Comparison of ENCODE assay signal across 27 cellular contexts in genomic region chr1:2480236-2480985, GRCh38. TPM values are rescaled to one million over a fixed set of nuclear protein-coding genes. Genes with fewer than 3 reads are reported as not detected.
DNase-seq lines count a peak whose midpoint lies in the region; ATAC-seq and TF ChIP-seq lines count a peak whose summit lies in the region.
"Had no signal": no experiment of that assay in that cellular context is flagged by ENCODE, and none has a peak within 500 bp of the region (broad histone marks: within the 10 kb centered on the region; RNA-seq: fewer than 3 reads in every experiment).

No MANE protein-coding gene starts in this region.

- no peaks in the 10 kb centered on the region for H3F3A ChIP-seq in SK-N-SH (replicated peaks; ENCODE audit: insufficient read depth)

- no peak overlapping the region for H3K4me2 ChIP-seq in SK-N-SH
- H3K4me2 ChIP-seq: smooth muscle cell had no signal

- CTCF ChIA-PET in SK-N-SH (lab: Yijun Ruan, JAX), result interaction anchor here (0.7 to 3.4 kb wide), 8 partner anchors 9 to 67 kb away, joined by 3 to 26 read pairs (median 6); no protein-coding TSS in a partner anchor

- H3K27me3 Mint-ChIP-seq in endothelial cell (ENCODE audit: unreplicated experiment), result peaks cover 7% of the 10 kb centered on the region
- H3K27me3 Mint-ChIP-seq: CD4-positive, CD25-positive, alpha-beta regulatory T cell; stimulated activated naive CD8-positive, alpha-beta T cell treated with anti-CD3 and anti-CD28 coated beads, Interleukin-15, amount 100 ng/mL, for 72 hours had no signal

- H2AFZ ChIP-seq in SK-N-SH (ENCODE audit: low read depth), result no peak overlapping the region

- TF ChIP-seq CTCF in SK-N-SH (IDR thresholded peaks at IDR 0.05) (no peak), thyroid gland (IDR thresholded peaks at IDR 0.05) (no peak), endothelial cell (IDR thresholded peaks at IDR 0.05; ENCODE audit: unreplicated experiment) (no peak)

- H3K27ac Mint-ChIP-seq in endothelial cell (ENCODE audit: unreplicated experiment), result no peak overlapping the region
- H3K27ac Mint-ChIP-seq: activated T-cell treated with anti-CD3 and anti-CD28 coated beads, Interleukin-2, amount 50 U/mL, for 72 hours; CD4-positive, CD25-positive, alpha-beta regulatory T cell; T-helper 2 cell treated with Interferon-gamma antibody and Interleukin-4, amounts not matched to agents 5 μg/mL and 100 μg/mL, for 36 hours had no signal

- no peak overlapping the region for H3K9ac ChIP-seq in SK-N-SH

- no peaks in the 10 kb centered on the region for H3K27me3 ChIP-seq in SK-N-SH (ENCODE audit: insufficient read depth)
- H3K27me3 ChIP-seq in thyroid gland, result no peaks in the 10 kb centered on the region
- H3K27me3 ChIP-seq: body of pancreas, pancreas, right atrium auricular region, transverse colon had no signal

- no peaks in the 10 kb centered on the region for H3K9me3 ChIP-seq in SK-N-SH
- H3K9me3 ChIP-seq in thyroid gland, result no peaks in the 10 kb centered on the region
- H3K9me3 ChIP-seq: body of pancreas, lower lobe of right lung, pancreas, right atrium auricular region, transverse colon had no signal

- H3K9me2 ChIP-seq in SK-N-SH, result no peaks in the 10 kb centered on the region

- H3K36me3 ChIP-seq in SK-N-SH (replicated peaks in 1 of 2; ENCODE audit: control insufficient read depth in 1 of 2, insufficient read depth in 2 of 2, low read length in 1 of 2) (no peaks in the 10 kb centered on the region), thyroid gland (no peaks in the 10 kb centered on the region)
- H3K36me3 ChIP-seq: lower lobe of right lung, pancreas, right atrium auricular region, transverse colon had no signal

- H3K4me3 Mint-ChIP-seq in endothelial cell (ENCODE audit: unreplicated experiment), result no peak overlapping the region
- H3K4me3 Mint-ChIP-seq: activated T-cell treated with anti-CD3 and anti-CD28 coated beads, Interleukin-2, amount 50 U/mL, for 72 hours; CD4-positive, CD25-positive, alpha-beta regulatory T cell; stimulated activated naive CD8-positive, alpha-beta T cell treated with anti-CD3 and anti-CD28 coated beads, Interleukin-15, amount 100 ng/mL, for 72 hours; T-helper 2 cell treated with Interferon-gamma antibody and Interleukin-4, amounts not matched to agents 5 μg/mL and 100 μg/mL, for 36 hours had no signal

- no peaks in the 10 kb centered on the region for H4K20me1 ChIP-seq in SK-N-SH (ENCODE audit: insufficient read depth)

- H3K79me2 ChIP-seq in SK-N-SH (ENCODE audit: insufficient read depth), result no peaks in the 10 kb centered on the region

- POLR2A ChIA-PET in SK-N-SH (lab: Yijun Ruan, JAX), result interaction anchor here (0.6 to 2.7 kb wide), 8 partner anchors 9 to 66 kb away, joined by 3 to 24 read pairs (median 4); partner anchors contain the start of gene PANK4

- intact Hi-C loops in thyroid gland (cut with DNase I), result no loop called here

- no peaks in the 10 kb centered on the region for H3K9me3 Mint-ChIP-seq in endothelial cell (ENCODE audit: unreplicated experiment)
- H3K9me3 Mint-ChIP-seq: activated T-cell treated with anti-CD3 and anti-CD28 coated beads, Interleukin-2, amount 50 U/mL, for 72 hours; CD4-positive, CD25-positive, alpha-beta regulatory T cell; stimulated activated naive CD8-positive, alpha-beta T cell treated with anti-CD3 and anti-CD28 coated beads, Interleukin-15, amount 100 ng/mL, for 72 hours; T-helper 2 cell treated with Interferon-gamma antibody and Interleukin-4, amounts not matched to agents 5 μg/mL and 100 μg/mL, for 36 hours had no signal

- H3K27ac ChIP-seq in SK-N-SH (ENCODE audit: low read depth in 2 of 2, low read length in 1 of 2) (peak overlapping the region in 1 of 2 experiments; percentile 96; a peak in 2 of 4 replicates), cingulate gyrus (ENCODE audit: low read depth, low read length) (peak overlapping the region; percentile 39), thyroid gland (peak overlapping the region; percentile 64 to 96 (median 91))
- H3K27ac ChIP-seq: body of pancreas, lower lobe of right lung, pancreas, right atrium auricular region, transverse colon had no signal

- TF ChIP-seq RAD21 in SK-N-SH (IDR thresholded peaks at IDR 0.05; ENCODE audit: low read length), result 0 out of 2 replicates have a peak, but pooled peaks have one; percentile 14

- no peak; a peak in 1 of 4 replicates for TF ChIP-seq EP300 in SK-N-SH (IDR thresholded peaks at IDR 0.05; ENCODE audit: borderline replicate concordance in 1 of 2, low read depth in 1 of 2, low read length in 1 of 2)

- peaks cover 0 to 82% of the 10 kb centered on the region in 2 experiments; a peak in 1 of 4 replicates for H3K4me1 ChIP-seq in SK-N-SH (ENCODE audit: control insufficient read depth in 1 of 2, insufficient read depth in 2 of 2, low read depth in 1 of 2, low read length in 1 of 2)
- peaks cover 45 to 58% of the 10 kb centered on the region in 2 donors for H3K4me1 ChIP-seq in thyroid gland
- H3K4me1 ChIP-seq: body of pancreas, lower lobe of right lung, pancreas, right atrium auricular region had no signal

- no peak for ATAC-seq in SK-N-SH treated with all-trans-retinoic acid at 6 μM for 48 hours
- ATAC-seq: activated T-cell treated with anti-CD3 and anti-CD28 coated beads, Interleukin-2, amount 50 U/mL, for 72 hours; body of pancreas; HCT116; lower lobe of right lung; stimulated activated naive CD8-positive, alpha-beta T cell treated with anti-CD3 and anti-CD28 coated beads, Interleukin-15, amount 100 ng/mL, for 72 hours had no signal

- DNase-seq in SK-N-SH, result peak; percentile 70
- DNase-seq in NCI-H2171 (lab: John Stamatoyannopoulos, UW), result peak; percentile 64
- DNase-seq in thyroid gland, result peak in 1 of 2 donors; percentile 8
- DNase-seq in NCI-H2107 treated with DMSO at 0.1 percent for 48 hours (lab: John Stamatoyannopoulos, UW; ENCODE audit: unreplicated experiment), result no peak
- no peak for DNase-seq in endothelial cell (ENCODE audit: low spot score)
- DNase-seq in NCI-H510A treated with DMSO at 0.1 percent for 48 hours (lab: John Stamatoyannopoulos, UW), result no peak
- DNase-seq: activated CD4-positive, alpha-beta T cell treated with anti-CD3 and anti-CD28 coated beads for 48 hours; activated naive CD4-positive, alpha-beta T cell treated with Interleukin-2 at 50 U/mL for 16 hours; activated T-cell treated with anti-CD3 and anti-CD28 coated beads, Interleukin-2, amount 50 U/mL, for 72 hours; body of pancreas; CD4-positive, CD25-positive, alpha-beta regulatory T cell; cerebellar nuclear complex; lower lobe of right lung; NCI-H748 treated with DMSO at 0.1 percent for 48 hours; pancreas; stimulated activated CD4-positive, alpha-beta T cell treated with anti-CD3 and anti-CD28 coated beads, Interleukin-1b, Interleukin-23, amount 100 ng/mL, for 48 hours; stimulated activated CD8-positive, alpha-beta memory T cell treated with anti-CD3 and anti-CD28 coated beads, Interleukin-4, amount 100 ng/mL, for 48 hours; stimulated activated naive CD8-positive, alpha-beta T cell treated with anti-CD3 and anti-CD28 coated beads, Interleukin-15, amount 100 ng/mL, for 72 hours; transverse colon had no signal

- no peak for TF ChIP-seq POLR2A in thyroid gland (IDR thresholded peaks at IDR 0.05)

- H3K4me3 ChIP-seq in SK-N-SH (ENCODE audit: low read depth in 2 of 2, low read length in 1 of 2) (no peak overlapping the region), thyroid gland (replicated peaks in 1 of 3) (no peak overlapping the region)
- H3K4me3 ChIP-seq: body of pancreas, lower lobe of right lung, pancreas, right atrium auricular region, smooth muscle cell, transverse colon had no signal

- 53% methylated on average over 6 of the region's 18 CpGs for WGBS in SK-N-SH (ENCODE audit: low lambda C conversion rate)
- WGBS in thyroid gland, 2 donors, result 59 to 73% methylated on average over 7 to 14 of the region's 18 CpGs

- H3K36me3 Mint-ChIP-seq in endothelial cell (ENCODE audit: low read depth, unreplicated experiment), result no peaks in the 10 kb centered on the region

- no peaks in the 10 kb centered on the region for H3K4me1 Mint-ChIP-seq in endothelial cell (ENCODE audit: unreplicated experiment)
- H3K4me1 Mint-ChIP-seq: stimulated activated naive CD8-positive, alpha-beta T cell treated with anti-CD3 and anti-CD28 coated beads, Interleukin-15, amount 100 ng/mL, for 72 hours had no signal

TF ChIP-seq in SK-N-SH, 30 proteins besides CTCF, POLR2A, EP300 and RAD21:
- TF ChIP-seq FOXJ3 (CRISPR knock-in tag; IDR thresholded peaks at IDR 0.05) (0 out of 2 replicates have a peak, but pooled peaks have one; percentile 40), NFIC (IDR thresholded peaks at IDR 0.05; ENCODE audit: borderline replicate concordance) (no peak)

TF ChIP-seq in SK-N-SH treated with all-trans-retinoic acid at 6 μM for 48 hours, 23 proteins besides CTCF, POLR2A, EP300 and RAD21 (continues in another document):
- TF ChIP-seq GLIS3 (CRISPR knock-in tag; IDR thresholded peaks at IDR 0.05), result no peak
- no peak for TF ChIP-seq TCF4 (CRISPR knock-in tag; IDR thresholded peaks at IDR 0.05; ENCODE audit: borderline replicate concordance)
- TF ChIP-seq, protein P1, sequence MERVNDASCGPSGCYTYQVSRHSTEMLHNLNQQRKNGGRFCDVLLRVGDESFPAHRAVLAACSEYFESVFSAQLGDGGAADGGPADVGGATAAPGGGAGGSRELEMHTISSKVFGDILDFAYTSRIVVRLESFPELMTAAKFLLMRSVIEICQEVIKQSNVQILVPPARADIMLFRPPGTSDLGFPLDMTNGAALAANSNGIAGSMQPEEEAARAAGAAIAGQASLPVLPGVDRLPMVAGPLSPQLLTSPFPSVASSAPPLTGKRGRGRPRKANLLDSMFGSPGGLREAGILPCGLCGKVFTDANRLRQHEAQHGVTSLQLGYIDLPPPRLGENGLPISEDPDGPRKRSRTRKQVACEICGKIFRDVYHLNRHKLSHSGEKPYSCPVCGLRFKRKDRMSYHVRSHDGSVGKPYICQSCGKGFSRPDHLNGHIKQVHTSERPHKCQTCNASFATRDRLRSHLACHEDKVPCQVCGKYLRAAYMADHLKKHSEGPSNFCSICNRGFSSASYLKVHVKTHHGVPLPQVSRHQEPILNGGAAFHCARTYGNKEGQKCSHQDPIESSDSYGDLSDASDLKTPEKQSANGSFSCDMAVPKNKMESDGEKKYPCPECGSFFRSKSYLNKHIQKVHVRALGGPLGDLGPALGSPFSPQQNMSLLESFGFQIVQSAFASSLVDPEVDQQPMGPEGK (CRISPR knock-in tag; IDR thresholded peaks at IDR 0.05; ENCODE audit: borderline replicate concordance), result no peak

RNA-seq across cellular contexts. Expression of gene PLCH2, which starts 4.3 kb away (rescaled TPM):
- polyA plus RNA-seq in SK-N-SH (2012; rRNA removed), result 0.08 and 0.18 TPM in 2 replicates
- polyA plus RNA-seq in SK-N-SH (2012; cell fraction: cytosol; rRNA removed), result 0.06 and 0.16 TPM in 2 replicates
- polyA plus RNA-seq in SK-N-SH (2012; cell fraction: nucleus; rRNA removed), result 0.68 and 0.74 TPM in 2 replicates
- 1 to 10 TPM in 2 of 4 donors, under 1 TPM in 2; 0.29 to 2.2 (median 0.76) TPM for total RNA-seq in thyroid gland
- not detected for total RNA-seq in endothelial cell (ENCODE audit: unreplicated experiment)
- total RNA-seq: M059J had no signal

RNA-seq across cellular contexts. Expression of gene PANK4, which starts 46.0 kb away (rescaled TPM):
- polyA plus RNA-seq in SK-N-SH (2012; rRNA removed), result 15.1 and 16.6 TPM in 2 replicates
- polyA plus RNA-seq in SK-N-SH (2012; cell fraction: cytosol; rRNA removed), result 5.9 and 8.7 TPM in 2 replicates
- polyA plus RNA-seq in SK-N-SH (2012; cell fraction: nucleus; rRNA removed), result 64.1 and 71.4 TPM in 2 replicates
- total RNA-seq in thyroid gland (10 to 100 TPM; 29.3 to 39.9 (median 38.0) TPM), endothelial cell (ENCODE audit: unreplicated experiment) (32.3 TPM)

RNA-seq across cellular contexts. Expression of gene HES5, which starts 49.7 kb away (rescaled TPM):
- polyA plus RNA-seq in SK-N-SH (2012; rRNA removed), result 0.03 and 0.05 TPM in 2 replicates
- 0.06 TPM in 1 of 2 replicates, not detected in the other for polyA plus RNA-seq in SK-N-SH (2012; cell fraction: cytosol; rRNA removed)
- polyA plus RNA-seq in SK-N-SH (2012; cell fraction: nucleus; rRNA removed), result 0.14 and 0.20 TPM in 2 replicates
- total RNA-seq in thyroid gland (not detected), endothelial cell (ENCODE audit: unreplicated experiment) (not detected)
- total RNA-seq: body of pancreas; CD4-positive, CD25-positive, alpha-beta regulatory T cell; M059J; right atrium auricular region had no signal
- polyA plus RNA-seq: AG04450; CD4-positive, CD25-positive, alpha-beta regulatory T cell had no signal

Comparison
In these comparisons a context has a peak if more than half of its experiments do, and no peak if none do; other contexts are left out.
1. DNase-seq: peak in SK-N-SH (single experiment) and NCI-H2171 (single experiment); none in NCI-H2107 treated with DMSO at 0.1 percent for 48 hours (single experiment), endothelial cell (single experiment) and NCI-H510A treated with DMSO at 0.1 percent for 48 hours (single experiment).